8 cellular contexts compared by ENCODE assay signal in genomic region chr11:65917434-65918210, GRCh38. TPM values are rescaled to one million over a fixed set of nuclear protein-coding genes. Genes with fewer than 3 reads are reported as not detected.
DNase-seq lines count a peak whose midpoint lies in the region; ATAC-seq and TF ChIP-seq lines count a peak whose summit lies in the region.

No MANE protein-coding gene starts in this region.

- TF ChIP-seq CTCF in LNCaP clone FGC (IDR thresholded peaks at IDR 0.05; ENCODE audit: control insufficient read depth, extremely low read depth, insufficient read depth), result no peak

- no peaks in the 10 kb centered on the region for H3K27me3 Mint-ChIP-seq in effector memory CD8-positive, alpha-beta T cell
- no peaks in the 10 kb centered on the region for H3K27me3 Mint-ChIP-seq in naive thymus-derived CD8-positive, alpha-beta T cell

- H3K4me1 Mint-ChIP-seq in effector memory CD8-positive, alpha-beta T cell (ENCODE audit: low read depth in 2 of 2), result peaks cover 33 to 38% of the 10 kb centered on the region in 2 donors
- peaks cover 19 to 57% (median 45%) of the 10 kb centered on the region in 4 donors for H3K4me1 Mint-ChIP-seq in naive thymus-derived CD8-positive, alpha-beta T cell

- no peaks in the 10 kb centered on the region for H3K9me3 Mint-ChIP-seq in effector memory CD8-positive, alpha-beta T cell
- no peaks in the 10 kb centered on the region for H3K9me3 Mint-ChIP-seq in naive thymus-derived CD8-positive, alpha-beta T cell

- H3K27ac Mint-ChIP-seq in effector memory CD8-positive, alpha-beta T cell, result peak overlapping the region; percentile 56 to 81
- peak overlapping the region in 9 of 10 donors; percentile 44 to 96 (median 90) for H3K27ac Mint-ChIP-seq in naive thymus-derived CD8-positive, alpha-beta T cell

- peak overlapping the region; percentile 95 for H3K4me3 ChIP-seq in LNCaP clone FGC (ENCODE audit: low read depth, low read length)

- peak overlapping the region; percentile 91 to 92 for H3K4me3 Mint-ChIP-seq in effector memory CD8-positive, alpha-beta T cell
- peak overlapping the region; percentile 85 to 96 (median 88) for H3K4me3 Mint-ChIP-seq in naive thymus-derived CD8-positive, alpha-beta T cell

- POLR2A ChIA-PET in naive thymus-derived CD8-positive, alpha-beta T cell (lab: Charles Lee), result interaction anchor here (0.7 to 7.7 kb wide), 13 partner anchors 9 to 420 kb away, joined by 3 to 183 read pairs (median 7); partner anchors contain the start of genes CCDC85B, CFL1, FIBP and FOSL1

- no peak for ATAC-seq in effector memory CD8-positive, alpha-beta T cell (replicated peaks)
- ATAC-seq in naive thymus-derived CD8-positive, alpha-beta T cell, result no peak
- ATAC-seq in HG03196 (IDR thresholded peaks at IDR 0.05; ENCODE audit: unreplicated experiment) (no peak), GM18907 (IDR thresholded peaks at IDR 0.05; ENCODE audit: unreplicated experiment) (no peak), GM18867 (IDR thresholded peaks at IDR 0.05; ENCODE audit: unreplicated experiment) (no peak)

- peak; percentile 9 for DNase-seq in AG20443 (ENCODE audit: low spot score)
- DNase-seq in LNCaP clone FGC (ENCODE audit: low read depth), result no peak
- no peak for DNase-seq in effector memory CD8-positive, alpha-beta T cell
- DNase-seq in naive thymus-derived CD8-positive, alpha-beta T cell, result no peak
- no peak for DNase-seq in SKM-1 treated with dmso at 0.1 percent for 144 hours (lab: John Stamatoyannopoulos, UW; ENCODE audit: unreplicated experiment)

- peaks cover 44% of the 10 kb centered on the region for H3K36me3 Mint-ChIP-seq in effector memory CD8-positive, alpha-beta T cell (ENCODE audit: insufficient read depth)
- H3K36me3 Mint-ChIP-seq in naive thymus-derived CD8-positive, alpha-beta T cell, result peaks cover 0 to 24% (median 0%) of the 10 kb centered on the region in 3 donors

RNA-seq across cellular contexts. Expression of gene C11orf68, which starts 1.2 kb away (rescaled TPM):
- 10 to 100 TPM; 53.5 to 57.8 TPM for total RNA-seq in naive thymus-derived CD8-positive, alpha-beta T cell
- 10 to 100 TPM; 46.0 to 82.2 (median 67.3) TPM for polyA plus RNA-seq in naive thymus-derived CD8-positive, alpha-beta T cell

RNA-seq across cellular contexts. Expression of gene DRAP1, which starts 1.6 kb away (rescaled TPM):
- 10 to 100 TPM; 73.1 to 75.8 TPM for total RNA-seq in naive thymus-derived CD8-positive, alpha-beta T cell
- polyA plus RNA-seq in naive thymus-derived CD8-positive, alpha-beta T cell, result 100 to 1,000 TPM; 103 to 112 (median 110) TPM

RNA-seq across cellular contexts. Expression of gene FOSL1, which starts 17.4 kb away (rescaled TPM):
- total RNA-seq in naive thymus-derived CD8-positive, alpha-beta T cell, result not detected
- under 1 TPM in 2 of 3 donors, not detected in 1; 0.17 to 0.22 TPM for polyA plus RNA-seq in naive thymus-derived CD8-positive, alpha-beta T cell

RNA-seq across cellular contexts. Expression of gene CCDC85B, which starts 27.1 kb away (rescaled TPM):
- 10 to 100 TPM; 25.8 to 29.5 TPM for total RNA-seq in naive thymus-derived CD8-positive, alpha-beta T cell
- 10 to 100 TPM; 77.2 to 83.6 (median 83.0) TPM for polyA plus RNA-seq in naive thymus-derived CD8-positive, alpha-beta T cell

RNA-seq across cellular contexts. Expression of gene TSGA10IP, which starts 27.7 kb away (rescaled TPM):
- total RNA-seq in naive thymus-derived CD8-positive, alpha-beta T cell, result not detected
- not detected for polyA plus RNA-seq in naive thymus-derived CD8-positive, alpha-beta T cell
